ENCODE assay signal across 8 cellular contexts in the genomic region with DNA sequence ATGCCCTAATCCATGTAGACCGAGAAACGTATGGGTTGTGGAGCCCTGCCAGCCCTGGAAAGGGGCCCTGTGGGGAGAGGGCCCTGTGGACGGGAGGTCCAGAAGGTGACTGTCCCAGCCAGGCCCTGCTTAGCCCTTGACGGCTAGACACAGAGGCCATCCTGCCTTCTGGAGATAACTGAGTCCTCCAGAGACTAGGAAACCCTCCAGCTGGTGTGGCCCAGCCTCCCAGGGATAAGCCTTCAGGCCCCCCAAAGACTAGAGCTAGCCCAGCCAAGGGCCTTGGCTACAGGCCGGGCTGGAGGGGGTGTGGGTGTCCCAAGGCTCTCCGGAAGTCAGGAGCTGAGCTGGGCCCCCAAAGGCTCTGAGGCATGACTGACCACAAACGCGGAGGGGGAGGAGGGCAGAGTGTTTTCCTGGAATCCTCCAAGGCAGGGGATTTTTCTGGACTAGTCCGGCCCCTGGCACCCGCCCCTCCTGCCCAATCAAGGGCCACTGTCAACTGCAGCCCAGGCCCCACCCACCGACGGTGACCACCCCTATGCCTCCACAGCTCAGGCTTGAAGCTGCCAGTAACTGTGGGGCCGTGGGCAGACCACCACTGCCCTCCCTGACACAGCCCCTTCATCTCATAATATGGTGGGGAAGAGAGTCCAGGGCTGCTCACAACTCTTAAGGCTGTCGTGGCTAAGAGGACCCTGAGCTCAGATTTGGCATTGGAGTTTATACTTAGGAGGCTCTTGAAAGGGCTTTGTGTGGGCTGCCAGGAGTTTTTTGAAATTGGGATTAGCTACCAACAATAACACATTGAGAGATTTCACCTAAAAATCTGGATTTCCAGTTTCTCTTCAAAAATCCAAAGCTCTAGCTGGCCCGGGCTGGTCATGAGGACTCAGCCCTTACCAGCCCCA. TPM values are rescaled to one million over a fixed set of nuclear protein-coding genes. Genes with fewer than 3 reads are reported as not detected.
A peak's percentile ranks its signal among the peaks of the same experiment; 100 is the strongest.
DNase-seq lines count a peak whose midpoint lies in the region; TF ChIP-seq lines count a peak whose summit lies in the region.

No MANE protein-coding gene starts in this region.

- no peaks in the 10 kb centered on the region for H3K36me3 ChIP-seq in adrenal gland (replicated peaks in 1 of 2)

- peaks cover 23 to 53% of the 10 kb centered on the region in 2 donors for H3K4me1 ChIP-seq in adrenal gland (replicated peaks in 1 of 2)

- no peaks in the 10 kb centered on the region for H3K27me3 ChIP-seq in adrenal gland

- H3K9me3 ChIP-seq in adrenal gland (replicated peaks in 1 of 3): no peaks in the 10 kb centered on the region

- peak; percentile 84 for DNase-seq in EH (ENCODE audit: low read depth)
- DNase-seq in adrenal gland: peak in 6 of 7 donors; percentile 60 to 82 (median 70)
- DNase-seq in hypothalamus (lab: John Stamatoyannopoulos, UW): peak in 32 of 51 donors; percentile 6 to 74 (median 28)
- DNase-seq in skeletal muscle cell (ENCODE audit: low read depth): peak; percentile 43
- no peak for DNase-seq in putamen (ENCODE audit: low spot score)
- DNase-seq in NCI-H1105 treated with DMSO at 0.1 percent for 48 hours (lab: John Stamatoyannopoulos, UW): no peak
- DNase-seq in stimulated activated CD4-positive, alpha-beta T cell treated with anti-CD3 and anti-CD28 coated beads, Interleukin-15, amount 100 ng/mL, for 24 hours: no peak
- no peak for DNase-seq in activated CD4-positive, CD25-positive, alpha-beta regulatory T cell (lab: John Stamatoyannopoulos, UW)

- intact Hi-C loops in adrenal gland (cut with DNase I): no loop called here

- peak overlapping the region in 4 of 5 donors; percentile 37 to 90 (median 68) for H3K27ac ChIP-seq in adrenal gland

- TF ChIP-seq CTCF in adrenal gland (IDR thresholded peaks at IDR 0.05): no peak

- H3K4me3 ChIP-seq in adrenal gland: peak overlapping the region in 1 of 4 donors; percentile 60
- H3K4me3 ChIP-seq in skeletal muscle cell (ENCODE audit: low read depth, low read length): peak overlapping the region; percentile 79

- WGBS in adrenal gland, 4 donors: 65 to 68% (median 66%) methylated on average over 6 to 15 of the region's 15 CpGs

- TF ChIP-seq POLR2A in adrenal gland (IDR thresholded peaks at IDR 0.05): no peak

RNA-seq across cellular contexts. Expression of gene VASN, which starts 0.8 kb away (rescaled TPM):
- 10 to 100 TPM; 16.1 to 44.7 (median 27.4) TPM for total RNA-seq in adrenal gland
- 10 to 100 TPM in 2 of 3 donors, under 1 TPM in 1; 0.77 to 23.9 (median 15.5) TPM for polyA plus RNA-seq in adrenal gland

RNA-seq across cellular contexts. Expression of gene PAM16, which starts 19.7 kb away (rescaled TPM):
- 10 to 100 TPM; 35.5 to 68.8 (median 54.0) TPM for total RNA-seq in adrenal gland
- 100 to 1,000 TPM in 2 of 3 donors, 10 to 100 TPM in 1; 25.0 to 310 (median 285) TPM for polyA plus RNA-seq in adrenal gland

RNA-seq across cellular contexts. Expression of gene CORO7, which starts 45.6 kb away (rescaled TPM):
- total RNA-seq in adrenal gland: 10 to 100 TPM; 23.0 to 56.5 (median 35.8) TPM
- 10 to 100 TPM in 2 of 3 donors, 1 to 10 TPM in 1; 4.3 to 61.0 (median 27.9) TPM for polyA plus RNA-seq in adrenal gland

RNA-seq across cellular contexts. Expression of gene DNAJA3, which starts 54.8 kb away (rescaled TPM):
- 100 to 1,000 TPM in 2 of 8 donors, 10 to 100 TPM in 6; 55.0 to 122 (median 76.5) TPM for total RNA-seq in adrenal gland
- 100 to 1,000 TPM in 1 of 3 donors, 10 to 100 TPM in 2; 21.9 to 166 (median 25.6) TPM for polyA plus RNA-seq in adrenal gland

RNA-seq across cellular contexts. Expression of gene GLIS2, which starts 55.0 kb away (rescaled TPM):
- 10 to 100 TPM; 11.9 to 36.2 (median 18.6) TPM for total RNA-seq in adrenal gland
- 10 to 100 TPM in 2 of 3 donors, 1 to 10 TPM in 1; 2.0 to 16.7 (median 13.4) TPM for polyA plus RNA-seq in adrenal gland

Comparison
In these comparisons a context has a peak if more than half of its experiments do, and no peak if none do; other contexts are left out.
1. DNase-seq: peak in EH (single experiment), adrenal gland (6 of 7), hypothalamus (32 of 51) and skeletal muscle cell (single experiment); none in putamen (single experiment), NCI-H1105 treated with DMSO at 0.1 percent for 48 hours (single experiment), stimulated activated CD4-positive, alpha-beta T cell treated with anti-CD3 and anti-CD28 coated beads, Interleukin-15, amount 100 ng/mL, for 24 hours (single experiment) and activated CD4-positive, CD25-positive, alpha-beta regulatory T cell (0 of 4).